13 cellular contexts compared by ENCODE assay signal in the genomic region with DNA sequence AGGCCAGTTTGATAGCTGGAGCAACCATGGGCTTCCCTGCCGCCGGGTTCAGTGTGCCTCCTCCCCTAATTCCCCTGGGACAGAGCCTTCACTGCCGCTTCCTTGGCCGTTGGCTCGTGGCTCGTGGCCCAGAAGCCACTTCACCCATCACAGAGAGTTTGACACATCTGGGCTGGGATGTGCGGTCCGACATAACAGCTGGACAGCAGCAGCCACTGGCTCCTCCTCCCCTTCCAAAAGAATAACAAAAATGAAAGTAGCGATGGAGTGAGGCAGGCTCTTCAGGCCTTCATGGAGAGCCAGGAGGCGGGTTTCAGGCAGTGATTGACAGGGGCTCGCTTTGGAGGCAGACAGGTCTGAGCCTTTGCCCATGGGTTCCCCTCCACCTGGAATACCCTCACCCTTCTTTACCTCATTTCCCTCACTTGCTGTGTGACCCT. TPM values are rescaled to one million over a fixed set of nuclear protein-coding genes. Genes with fewer than 3 reads are reported as not detected.
A peak's percentile ranks its signal among the peaks of the same experiment; 100 is the strongest.
DNase-seq lines count a peak whose midpoint lies in the region; ATAC-seq, FAIRE-seq and TF ChIP-seq lines count a peak whose summit lies in the region.
"Had no signal": no experiment of that assay in that cellular context is flagged by ENCODE, and none has a peak within 500 bp of the region (broad histone marks: within the 10 kb centered on the region; RNA-seq: fewer than 3 reads in every experiment).

No MANE protein-coding gene starts in this region.

- H4K20me1 ChIP-seq in OCI-LY7 (ENCODE audit: insufficient read depth, low read length) = no peaks in the 10 kb centered on the region

- no peak for TF ChIP-seq EP300 in stomach (IDR thresholded peaks at IDR 0.05)

- H3K27me3 ChIP-seq in body of pancreas (no peaks in the 10 kb centered on the region), stomach (peaks cover 0 to 7% (median 0%) of the 10 kb centered on the region in 3 donors)

- H3K27ac Mint-ChIP-seq in T-helper 2 cell treated with Interferon-gamma antibody and Interleukin-4, amounts not matched to agents 5 μg/mL and 100 μg/mL, for 36 hours = no peak overlapping the region
- H3K27ac Mint-ChIP-seq: activated naive CD8-positive, alpha-beta T cell treated with anti-CD3 and anti-CD28 coated beads, Interleukin-2, amount 50 U/mL, for 24 hours had no signal

- no peak overlapping the region for H3K4me2 ChIP-seq in OCI-LY7 (ENCODE audit: low read length)

- no peaks in the 10 kb centered on the region for H3K36me3 Mint-ChIP-seq in T-helper 2 cell treated with Interferon-gamma antibody and Interleukin-4, amounts not matched to agents 5 μg/mL and 100 μg/mL, for 36 hours (ENCODE audit: low read depth)

- H3K27ac ChIP-seq in body of pancreas (no peak overlapping the region), kidney (ENCODE audit: low read depth in 2 of 2, low read length in 2 of 2) (peak overlapping the region in 1 of 2 donors; percentile 22), stomach (peak overlapping the region; percentile 13 to 73 (median 60)), OCI-LY7 (ENCODE audit: low read depth, low read length, poor library complexity, severe bottlenecking) (no peak overlapping the region)

- no peak for TF ChIP-seq CTCF in body of pancreas (IDR thresholded peaks at IDR 0.05)
- TF ChIP-seq CTCF in kidney (IDR thresholded peaks at IDR 0.05; ENCODE audit: borderline replicate concordance, extremely low read depth, insufficient read depth) = no peak
- TF ChIP-seq CTCF in stomach (IDR thresholded peaks at IDR 0.05) = no peak
- no peak for TF ChIP-seq CTCF in OCI-LY7 (conservative IDR thresholded peaks at IDR 0.05; ENCODE audit: low read length)

- H3K9me3 Mint-ChIP-seq in T-helper 2 cell treated with Interferon-gamma antibody and Interleukin-4, amounts not matched to agents 5 μg/mL and 100 μg/mL, for 36 hours = no peaks in the 10 kb centered on the region
- H3K9me3 Mint-ChIP-seq: activated naive CD8-positive, alpha-beta T cell treated with anti-CD3 and anti-CD28 coated beads, Interleukin-2, amount 50 U/mL, for 24 hours had no signal

- no peaks in the 10 kb centered on the region for H3K9me2 ChIP-seq in OCI-LY7 (ENCODE audit: insufficient read depth, low read length)

- H3K4me1 Mint-ChIP-seq in T-helper 2 cell treated with Interferon-gamma antibody and Interleukin-4, amounts not matched to agents 5 μg/mL and 100 μg/mL, for 36 hours (ENCODE audit: low read depth) = no peaks in the 10 kb centered on the region
- H3K4me1 Mint-ChIP-seq: activated naive CD8-positive, alpha-beta T cell treated with anti-CD3 and anti-CD28 coated beads, Interleukin-2, amount 50 U/mL, for 24 hours had no signal

- H2AFZ ChIP-seq in OCI-LY7 (ENCODE audit: low read length) = no peak overlapping the region

- peaks cover 30% of the 10 kb centered on the region for H3K27me3 Mint-ChIP-seq in T-helper 2 cell treated with Interferon-gamma antibody and Interleukin-4, amounts not matched to agents 5 μg/mL and 100 μg/mL, for 36 hours (ENCODE audit: low read depth)

- intact Hi-C loops in body of pancreas (cut with DNase I) = no loop called here
- intact Hi-C loops in kidney (cut with DNase I) = no loop called here
- intact Hi-C loops in stomach (cut with DNase I; ENCODE audit: low total_unique reads) = no loop called here
- intact Hi-C loops in OCI-LY7 (cut with micrococcal nuclease; ENCODE audit: unreplicated experiment) = no loop called here

- H3K4me3 Mint-ChIP-seq in T-helper 2 cell treated with Interferon-gamma antibody and Interleukin-4, amounts not matched to agents 5 μg/mL and 100 μg/mL, for 36 hours = no peak overlapping the region
- H3K4me3 Mint-ChIP-seq: activated naive CD8-positive, alpha-beta T cell treated with anti-CD3 and anti-CD28 coated beads, Interleukin-2, amount 50 U/mL, for 24 hours had no signal

- DNase-seq in EL (peak; percentile 43), body of pancreas (no peak), kidney (peak; percentile 87), stomach (no peak), OCI-LY7 (ENCODE audit: low spot score) (no peak)
- no peak for DNase-seq in T-helper 2 cell treated with Interferon-gamma antibody and Interleukin-4, amounts not matched to agents 5 μg/mL and 100 μg/mL, for 36 hours (ENCODE audit: low spot score)
- DNase-seq: activated naive CD8-positive, alpha-beta T cell treated with anti-CD3 and anti-CD28 coated beads, Interleukin-2, amount 50 U/mL, for 24 hours; effector CD4-positive, alpha-beta T cell; Karpas-422; NCI-H2171; RPMI8226 had no signal

- POLR2A ChIA-PET in OCI-LY7 (lab: Charles Lee) = interaction anchor here (1.1 kb wide), 1 partner anchor 17 kb away, joined by 3 read pairs; no protein-coding TSS in a partner anchor

- no peak for FAIRE-seq in kidney (lab: Jason Lieb, UNC)

- ATAC-seq in body of pancreas (peak; percentile 47), HG02571 (IDR thresholded peaks at IDR 0.05; ENCODE audit: unreplicated experiment) (no peak), GM18907 (IDR thresholded peaks at IDR 0.05; ENCODE audit: unreplicated experiment) (no peak)
- ATAC-seq: activated naive CD8-positive, alpha-beta T cell treated with anti-CD3 and anti-CD28 coated beads, Interleukin-2, amount 50 U/mL, for 24 hours had no signal

- 64 to 76% methylated on average over 10 to 11 of the region's 11 CpGs for WGBS in body of pancreas, 2 donors
- 31 to 69% (median 64%) methylated on average over 11 of the region's 11 CpGs for WGBS in stomach, 5 donors

- no TSS peak for BruUV-seq in OCI-LY7 (replicated peaks; lab: Mats Ljungman, UMichigan)

- no peak overlapping the region for H3K4me3 ChIP-seq in body of pancreas
- H3K4me3 ChIP-seq in kidney (ENCODE audit: low read length in 2 of 2) = no peak overlapping the region
- peak overlapping the region in 1 of 4 donors; percentile 3 for H3K4me3 ChIP-seq in stomach
- H3K4me3 ChIP-seq in OCI-LY7 (ENCODE audit: low read depth, low read length, poor library complexity, severe bottlenecking) = no peak overlapping the region

- no peaks in the 10 kb centered on the region for H3K79me2 ChIP-seq in OCI-LY7 (ENCODE audit: insufficient read depth, low read depth, low read length)

- H3K9ac ChIP-seq in kidney (ENCODE audit: low read length in 2 of 2) = peak overlapping the region in 1 of 2 donors; percentile 19

- H3K9me3 ChIP-seq in body of pancreas (no peaks in the 10 kb centered on the region), kidney (ENCODE audit: control insufficient read depth in 1 of 2, low read length in 2 of 2) (no peaks in the 10 kb centered on the region), stomach (no peaks in the 10 kb centered on the region), OCI-LY7 (ENCODE audit: low read length) (no peaks in the 10 kb centered on the region)

- H3K4me1 ChIP-seq in body of pancreas (peaks cover 46% of the 10 kb centered on the region), kidney (ENCODE audit: control insufficient read depth in 1 of 2, insufficient read depth in 1 of 2, low read depth in 1 of 2, low read length in 2 of 2) (peaks cover 0 to 2% of the 10 kb centered on the region in 2 donors), stomach (peaks cover 31 to 78% (median 55%) of the 10 kb centered on the region in 4 donors), OCI-LY7 (ENCODE audit: insufficient read depth, low read length, poor library complexity, severe bottlenecking) (no peaks in the 10 kb centered on the region)

- no peaks in the 10 kb centered on the region for H3K36me3 ChIP-seq in body of pancreas (replicated peaks in 1 of 2; ENCODE audit: insufficient read depth in 1 of 2, low read depth in 2 of 2)
- no peaks in the 10 kb centered on the region for H3K36me3 ChIP-seq in kidney (ENCODE audit: control insufficient read depth in 1 of 2, insufficient read depth in 2 of 2, low read length in 2 of 2)
- H3K36me3 ChIP-seq in stomach = peaks cover 0 to 9% (median 3%) of the 10 kb centered on the region in 4 donors
- H3K36me3 ChIP-seq in OCI-LY7 (ENCODE audit: insufficient read depth, low read length) = no peaks in the 10 kb centered on the region

- CTCF ChIA-PET in OCI-LY7 (lab: Charles Lee; ENCODE audit: unreplicated experiment) = no interaction called here

- TF ChIP-seq POLR2A in body of pancreas (IDR thresholded peaks at IDR 0.05) (peak in 1 of 3 donors; percentile 5), stomach (IDR thresholded peaks at IDR 0.05) (no peak)

RNA-seq across cellular contexts. Expression of gene CREB3L1, which starts 8.2 kb away (rescaled TPM):
- total RNA-seq in body of pancreas = 10 to 100 TPM; 20.8 to 22.7 TPM
- total RNA-seq in kidney = 7.3 TPM
- 2.5 TPM for polyA plus RNA-seq in kidney (ENCODE audit: insufficient read depth, low read depth, low replicate concordance)
- total RNA-seq in stomach = 100 to 1,000 TPM in 1 of 5 donors, 10 to 100 TPM in 4; 21.0 to 125 (median 54.2) TPM
- 10 to 100 TPM; 39.4 to 59.3 (median 40.8) TPM for polyA plus RNA-seq in stomach
- total RNA-seq in OCI-LY7 (2014; rRNA removed; shearing (Covaris generic)) = not detected in 2 replicates
- 0.15 and 0.17 TPM in 2 replicates for total RNA-seq in OCI-LY7 (2022)

Comparison
In these comparisons a context has a peak if more than half of its experiments do, and no peak if none do; other contexts are left out.
1. DNase-seq: peak in EL (single experiment) and kidney (single experiment); none in body of pancreas (0 of 4), stomach (single experiment), T-helper 2 cell treated with Interferon-gamma antibody and Interleukin-4, amounts not matched to agents 5 μg/mL and 100 μg/mL, for 36 hours (single experiment) and OCI-LY7 (single experiment).
2. H3K27ac ChIP-seq: peak in stomach (5 of 5); none in body of pancreas (0 of 4) and OCI-LY7 (single experiment).